Comparison of ENCODE assay signal across 29 cellular contexts in genomic region chr21:31290765-31291164, GRCh38.
"Had no signal": no experiment of that assay in that cellular context is flagged by ENCODE, and none has a peak within 500 bp of the region (broad histone marks: within the 10 kb centered on the region; RNA-seq: fewer than 3 reads in every experiment).

No MANE protein-coding gene starts in this region.

- H3K27ac Mint-ChIP-seq: natural killer cell; nephron; neural progenitor cell; progenitor cell of endocrine pancreas; stimulated activated memory B cell treated with anti-CD40 and anti-IgM and Interleukin-4, amounts not matched to agents 10 μg/mL and 1 μg/mL and 100 μg/mL, for 72 hours; type B pancreatic cell had no signal

- H3K4me1 Mint-ChIP-seq: stimulated activated memory B cell treated with anti-CD40 and anti-IgM and Interleukin-4, amounts not matched to agents 10 μg/mL and 1 μg/mL and 100 μg/mL, for 72 hours had no signal

- H3K36me3 Mint-ChIP-seq: natural killer cell; stimulated activated memory B cell treated with anti-CD40 and anti-IgM and Interleukin-4, amounts not matched to agents 10 μg/mL and 1 μg/mL and 100 μg/mL, for 72 hours had no signal

- H3K9me3 Mint-ChIP-seq: natural killer cell had no signal

- H3K4me3 Mint-ChIP-seq: natural killer cell; nephron; neural progenitor cell; stimulated activated memory B cell treated with anti-CD40 and anti-IgM and Interleukin-4, amounts not matched to agents 10 μg/mL and 1 μg/mL and 100 μg/mL, for 72 hours; stimulated activated naive CD8-positive, alpha-beta T cell treated with anti-CD3 and anti-CD28 coated beads, Interleukin-15, amount 100 ng/mL, for 72 hours; type B pancreatic cell had no signal

- DNase-seq: natural killer cell; occipital lobe; ovary; posterior cingulate gyrus; psoas muscle; right cardiac atrium; right lobe of liver; spleen; stimulated activated CD4-positive, alpha-beta T cell treated with anti-CD3 and anti-CD28 coated beads, Interleukin-12 subunit alpha, Interleukin-12 subunit beta, amount 100 ng/mL, for 4 hours; stimulated activated CD4-positive, alpha-beta T cell treated with anti-CD3 and anti-CD28 coated beads, Interleukin-1b, Interleukin-23, amount 100 ng/mL, for 48 hours; stimulated activated CD4-positive, alpha-beta T cell treated with anti-CD3 and anti-CD28 coated beads, Interleukin-4, amount 100 ng/mL, for 1 hour; stimulated activated CD4-positive, alpha-beta T cell treated with anti-CD3 and anti-CD28 coated beads, Interleukin-4, amount 100 ng/mL, for 4 hours; stimulated activated CD8-positive, alpha-beta memory T cell treated with anti-CD3 and anti-CD28 coated beads, Interleukin-4, amount 100 ng/mL, for 48 hours; stimulated activated naive CD4-positive, alpha-beta T cell; stimulated activated naive CD8-positive, alpha-beta T cell treated with anti-CD3 and anti-CD28 coated beads, Interleukin-15, amount 100 ng/mL, for 72 hours; stimulated activated naive CD8-positive, alpha-beta T cell treated with anti-CD3 and anti-CD28 coated beads, Interleukin-15, Interleukin-2, amounts not matched to agents 100 U/mL and 50 U/mL, for 24 hours; testis; tibial artery; transverse colon; upper lobe of right lung had no signal

- H3K27me3 Mint-ChIP-seq: progenitor cell of endocrine pancreas; stimulated activated memory B cell treated with anti-CD40 and anti-IgM and Interleukin-4, amounts not matched to agents 10 μg/mL and 1 μg/mL and 100 μg/mL, for 72 hours; stimulated activated naive CD8-positive, alpha-beta T cell treated with anti-CD3 and anti-CD28 coated beads, Interleukin-15, amount 100 ng/mL, for 72 hours; type B pancreatic cell had no signal

- ATAC-seq: natural killer cell; psoas muscle; right cardiac atrium; right lobe of liver; stimulated activated memory B cell treated with anti-CD40 and anti-IgM and Interleukin-4, amounts not matched to agents 10 μg/mL and 1 μg/mL and 100 μg/mL, for 72 hours; stimulated activated naive CD8-positive, alpha-beta T cell treated with anti-CD3 and anti-CD28 coated beads, Interleukin-15, amount 100 ng/mL, for 72 hours; stimulated activated naive CD8-positive, alpha-beta T cell treated with anti-CD3 and anti-CD28 coated beads, Interleukin-15, Interleukin-2, amounts not matched to agents 100 U/mL and 50 U/mL, for 24 hours; upper lobe of right lung had no signal

- H3K4me3 ChIP-seq: neural progenitor cell, ovary, psoas muscle, right lobe of liver, skin epidermis, smooth muscle cell, spleen, suprapubic skin, testis, tibial artery, transverse colon, upper lobe of right lung, vagina had no signal
